ENCODE assay signal across 19 cellular contexts in the genomic region with DNA sequence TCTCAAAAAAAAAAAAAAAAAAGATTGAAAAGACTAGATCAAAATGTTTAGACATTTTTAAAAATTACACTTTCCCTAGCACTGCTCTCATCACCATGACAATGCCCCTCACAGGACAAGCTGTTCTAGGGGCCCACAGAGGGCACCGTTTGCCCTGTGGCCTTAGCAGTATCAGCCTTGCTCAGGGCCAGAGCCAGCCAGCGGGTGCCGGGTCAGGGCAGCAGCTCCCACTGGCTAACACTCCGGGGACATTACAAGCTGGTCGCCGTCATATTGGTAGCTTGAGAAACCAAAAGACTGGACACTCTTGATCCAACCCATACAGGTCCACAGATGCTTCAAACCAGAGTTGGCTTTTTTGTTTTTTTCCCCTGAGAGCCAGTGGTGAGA. TPM values are rescaled to one million over a fixed set of nuclear protein-coding genes. Genes with fewer than 3 reads are reported as not detected.
DNase-seq lines count a peak whose midpoint lies in the region; ATAC-seq and TF ChIP-seq lines count a peak whose summit lies in the region.
"Had no signal": no experiment of that assay in that cellular context is flagged by ENCODE, and none has a peak within 500 bp of the region (broad histone marks: within the 10 kb centered on the region; RNA-seq: fewer than 3 reads in every experiment).

No MANE protein-coding gene starts in this region.

- H3K27ac ChIP-seq in adrenal gland (peak overlapping the region in 3 of 5 donors; percentile 6 to 90 (median 38)), right atrium auricular region (peak overlapping the region; percentile 53 to 65), spleen (peak overlapping the region; percentile 51 to 88 (median 80)), prostate gland (no peak overlapping the region)
- H3K27ac ChIP-seq: C4-2B had no signal

- intact Hi-C loops in activated CD4-positive, alpha-beta T cell treated with anti-CD3 and anti-CD28 coated beads, Interleukin-2, amount 10 ng/mL, durations not matched to agents 24 days and 14 days (cut with micrococcal nuclease), result no loop called here
- intact Hi-C loops in adrenal gland (cut with DNase I), result loop anchor here in 1 of 2 donors (5.0 kb wide), 1 partner anchor 121 kb away; a partner anchor contains a TSS
- intact Hi-C loops in spleen (cut with DNase I; ENCODE audit: low total_unique reads), result no loop called here
- intact Hi-C loops in prostate gland (cut with DNase I), result loop anchor here (10.0 kb wide), 1 partner anchor 109 kb away; a partner anchor contains a TSS

- DNase-seq in activated CD4-positive, alpha-beta T cell treated with anti-CD3 and anti-CD28 coated beads, Interleukin-2, amount 10 ng/mL, durations not matched to agents 24 days and 14 days, result no peak
- no peak for DNase-seq in activated CD4-positive, alpha-beta T cell treated with anti-CD3 and anti-CD28 coated beads, Interleukin-2, amount 10 ng/mL, durations not matched to agents 7 days and 5 days
- DNase-seq in adrenal gland (peak in 4 of 7 donors; percentile 16 to 54 (median 36)), right atrium auricular region (ENCODE audit: low spot score) (no peak), spleen (no peak), LoVo (ENCODE audit: low spot score) (no peak), prostate gland (ENCODE audit: low spot score) (no peak), T-cell (no peak)
- DNase-seq: activated CD4-positive, alpha-beta T cell treated with anti-CD3 and anti-CD28 coated beads, Interleukin-2, amount 50 U/mL, for 1 hour; midbrain; NCI-H2081; NCI-H524 treated with DMSO at 0.1 percent for 48 hours; nucleus accumbens; SK-N-SH; stimulated activated CD4-positive, alpha-beta T cell treated with anti-CD3 and anti-CD28 coated beads, Interleukin-4, amount 100 ng/mL, for 1 hour had no signal

- TF ChIP-seq CTCF in adrenal gland (IDR thresholded peaks at IDR 0.05), result no peak
- TF ChIP-seq CTCF in right atrium auricular region (IDR thresholded peaks at IDR 0.05), result no peak
- TF ChIP-seq CTCF in spleen (IDR thresholded peaks at IDR 0.05 in 8 of 11, conservative IDR thresholded peaks at IDR 0.05 in 3 of 11), result no peak
- no peak for TF ChIP-seq CTCF in prostate gland (IDR thresholded peaks at IDR 0.05)

- H3K4me1 ChIP-seq in adrenal gland (replicated peaks in 1 of 2) (peaks cover 15 to 34% of the 10 kb centered on the region in 2 donors), right atrium auricular region (peaks cover 0 to 60% of the 10 kb centered on the region in 2 donors), spleen (peaks cover 29 to 99% (median 73%) of the 10 kb centered on the region in 6 donors), prostate gland (replicated peaks) (no peaks in the 10 kb centered on the region)

- POLR2A ChIA-PET in activated CD4-positive, alpha-beta T cell treated with anti-CD3 and anti-CD28 coated beads, Interleukin-2, amount 10 ng/mL, durations not matched to agents 7 days and 5 days (lab: Charles Lee), result no interaction called here
- POLR2A ChIA-PET in T-cell (lab: Charles Lee), result no interaction called here

- H3K36me3 Mint-ChIP-seq in activated CD4-positive, alpha-beta T cell treated with anti-CD3 and anti-CD28 coated beads, Interleukin-2, amount 10 ng/mL, durations not matched to agents 24 days and 14 days (ENCODE audit: low read depth), result peaks cover 42% of the 10 kb centered on the region
- peaks cover 26% of the 10 kb centered on the region for H3K36me3 Mint-ChIP-seq in activated CD4-positive, alpha-beta T cell treated with anti-CD3 and anti-CD28 coated beads, Interleukin-2, amount 10 ng/mL, durations not matched to agents 7 days and 5 days (ENCODE audit: low read depth)
- H3K36me3 Mint-ChIP-seq in T-cell, result peaks cover 8% of the 10 kb centered on the region

- H3K4me1 Mint-ChIP-seq in activated CD4-positive, alpha-beta T cell treated with anti-CD3 and anti-CD28 coated beads, Interleukin-2, amount 10 ng/mL, durations not matched to agents 24 days and 14 days, result peaks cover 11% of the 10 kb centered on the region
- H3K4me1 Mint-ChIP-seq in activated CD4-positive, alpha-beta T cell treated with anti-CD3 and anti-CD28 coated beads, Interleukin-2, amount 10 ng/mL, durations not matched to agents 7 days and 5 days, result peaks cover 9% of the 10 kb centered on the region
- H3K4me1 Mint-ChIP-seq in T-cell, result peaks cover 11 to 15% (median 12%) of the 10 kb centered on the region in 3 donors

- H3K4me3 ChIP-seq in adrenal gland (no peak overlapping the region), right atrium auricular region (no peak overlapping the region), spleen (no peak overlapping the region), prostate gland (no peak overlapping the region)
- H3K4me3 ChIP-seq: tibial nerve had no signal

- ATAC-seq in T-cell (replicated peaks in 1 of 4), result no peak
- ATAC-seq: sciatic nerve had no signal

- no peak overlapping the region for H3K4me3 Mint-ChIP-seq in activated CD4-positive, alpha-beta T cell treated with anti-CD3 and anti-CD28 coated beads, Interleukin-2, amount 10 ng/mL, durations not matched to agents 24 days and 14 days
- no peak overlapping the region for H3K4me3 Mint-ChIP-seq in activated CD4-positive, alpha-beta T cell treated with anti-CD3 and anti-CD28 coated beads, Interleukin-2, amount 10 ng/mL, durations not matched to agents 7 days and 5 days
- no peak overlapping the region for H3K4me3 Mint-ChIP-seq in T-cell

- H3K9me3 Mint-ChIP-seq in activated CD4-positive, alpha-beta T cell treated with anti-CD3 and anti-CD28 coated beads, Interleukin-2, amount 10 ng/mL, durations not matched to agents 24 days and 14 days, result no peaks in the 10 kb centered on the region
- no peaks in the 10 kb centered on the region for H3K9me3 Mint-ChIP-seq in activated CD4-positive, alpha-beta T cell treated with anti-CD3 and anti-CD28 coated beads, Interleukin-2, amount 10 ng/mL, durations not matched to agents 7 days and 5 days
- H3K9me3 Mint-ChIP-seq in T-cell, result no peaks in the 10 kb centered on the region

- TF ChIP-seq POLR2A in adrenal gland (IDR thresholded peaks at IDR 0.05) (no peak), spleen (IDR thresholded peaks at IDR 0.05) (no peak), prostate gland (IDR thresholded peaks at IDR 0.05) (no peak)

- H3K27ac Mint-ChIP-seq in activated CD4-positive, alpha-beta T cell treated with anti-CD3 and anti-CD28 coated beads, Interleukin-2, amount 10 ng/mL, durations not matched to agents 24 days and 14 days, result peak overlapping the region; percentile 29
- no peak overlapping the region for H3K27ac Mint-ChIP-seq in activated CD4-positive, alpha-beta T cell treated with anti-CD3 and anti-CD28 coated beads, Interleukin-2, amount 10 ng/mL, durations not matched to agents 7 days and 5 days
- peak overlapping the region in 1 of 2 donors; percentile 61 for H3K27ac Mint-ChIP-seq in T-cell

- CTCF ChIA-PET in activated CD4-positive, alpha-beta T cell treated with anti-CD3 and anti-CD28 coated beads, Interleukin-2, amount 10 ng/mL, durations not matched to agents 7 days and 5 days (lab: Charles Lee), result interaction anchor here (0.5 to 1.6 kb wide), 4 partner anchors 11 to 353 kb away, joined by 4 to 7 read pairs (median 5); no protein-coding TSS in a partner anchor
- CTCF ChIA-PET in T-cell (lab: Charles Lee), result no interaction called here

- H3K9me3 ChIP-seq in adrenal gland (replicated peaks in 1 of 3) (no peaks in the 10 kb centered on the region), right atrium auricular region (no peaks in the 10 kb centered on the region), spleen (no peaks in the 10 kb centered on the region), prostate gland (no peaks in the 10 kb centered on the region)
- H3K9me3 ChIP-seq: SK-N-SH, tibial nerve had no signal

- no peaks in the 10 kb centered on the region for H3K27me3 ChIP-seq in adrenal gland
- H3K27me3 ChIP-seq in right atrium auricular region, result no peaks in the 10 kb centered on the region
- no peaks in the 10 kb centered on the region for H3K27me3 ChIP-seq in spleen (replicated peaks in 1 of 7)
- H3K27me3 ChIP-seq in prostate gland (replicated peaks; ENCODE audit: insufficient read depth), result no peaks in the 10 kb centered on the region
- H3K27me3 ChIP-seq: tibial nerve had no signal

- no peaks in the 10 kb centered on the region for H3K27me3 Mint-ChIP-seq in activated CD4-positive, alpha-beta T cell treated with anti-CD3 and anti-CD28 coated beads, Interleukin-2, amount 10 ng/mL, durations not matched to agents 24 days and 14 days
- no peaks in the 10 kb centered on the region for H3K27me3 Mint-ChIP-seq in activated CD4-positive, alpha-beta T cell treated with anti-CD3 and anti-CD28 coated beads, Interleukin-2, amount 10 ng/mL, durations not matched to agents 7 days and 5 days
- H3K27me3 Mint-ChIP-seq in T-cell, result no peaks in the 10 kb centered on the region

- peaks cover 0 to 92% of the 10 kb centered on the region in 2 donors for H3K36me3 ChIP-seq in adrenal gland (replicated peaks in 1 of 2)
- peaks cover 95% of the 10 kb centered on the region for H3K36me3 ChIP-seq in right atrium auricular region
- peaks cover 3 to 100% (median 92%) of the 10 kb centered on the region in 6 donors for H3K36me3 ChIP-seq in spleen
- peaks cover 48 to 65% of the 10 kb centered on the region in 2 donors for H3K36me3 ChIP-seq in prostate gland

- WGBS in adrenal gland, 4 donors, result 36 to 67% (median 54%) methylated on average over 5 to 6 of the region's 6 CpGs
- 72 to 83% (median 73%) methylated on average over 6 of the region's 6 CpGs for WGBS in spleen, 5 donors
- 84% methylated on average over 6 of the region's 6 CpGs for WGBS in prostate gland

RNA-seq across cellular contexts. Expression of a gene that starts 18.0 kb away (rescaled TPM):
- total RNA-seq in activated CD4-positive, alpha-beta T cell treated with anti-CD3 and anti-CD28 coated beads, Interleukin-2, amount 10 ng/mL, durations not matched to agents 24 days and 14 days, result 3.2 and 3.5 TPM in 2 replicates
- 1 to 10 TPM; 3.5 to 3.7 TPM for total RNA-seq in activated CD4-positive, alpha-beta T cell treated with anti-CD3 and anti-CD28 coated beads, Interleukin-2, amount 10 ng/mL, durations not matched to agents 7 days and 5 days
- 1 to 10 TPM in 5 of 8 donors, under 1 TPM in 2, not detected in 1; 0.39 to 5.0 (median 3.7) TPM for total RNA-seq in adrenal gland
- polyA plus RNA-seq in adrenal gland, result 10 to 100 TPM in 2 of 3 donors, under 1 TPM in 1; 0.68 to 23.1 (median 11.2) TPM
- total RNA-seq in right atrium auricular region, result under 1 TPM; 0.74 to 0.90 TPM
- total RNA-seq in spleen, result 10 to 100 TPM in 5 of 7 donors, 1 to 10 TPM in 2; 9.0 to 25.6 (median 12.6) TPM
- polyA plus RNA-seq in spleen, result 10 to 100 TPM; 15.2 to 33.3 (median 29.1) TPM
- total RNA-seq in prostate gland, result 1 to 10 TPM; 2.3 to 6.0 TPM
- total RNA-seq in T-cell, result 10 to 100 TPM in 2 of 5 donors, 1 to 10 TPM in 3; 2.5 to 13.8 (median 8.8) TPM

RNA-seq across cellular contexts. Expression of a gene that starts 47.0 kb away (rescaled TPM):
- total RNA-seq in activated CD4-positive, alpha-beta T cell treated with anti-CD3 and anti-CD28 coated beads, Interleukin-2, amount 10 ng/mL, durations not matched to agents 24 days and 14 days, result not detected in 2 replicates
- total RNA-seq in activated CD4-positive, alpha-beta T cell treated with anti-CD3 and anti-CD28 coated beads, Interleukin-2, amount 10 ng/mL, durations not matched to agents 7 days and 5 days, result not detected
- not detected for total RNA-seq in adrenal gland
- not detected for polyA plus RNA-seq in adrenal gland
- total RNA-seq in right atrium auricular region, result not detected
- total RNA-seq in spleen, result 1 to 10 TPM in 1 of 7 donors, not detected in 6; 4.4 TPM
- polyA plus RNA-seq in spleen, result 1 to 10 TPM in 2 of 3 donors, under 1 TPM in 1; 0.52 to 7.4 (median 5.1) TPM
- not detected for total RNA-seq in prostate gland
- total RNA-seq in T-cell, result not detected
- total RNA-seq: cerebellum, sciatic nerve, tibial nerve had no signal
- polyA plus RNA-seq: SK-N-SH had no signal

Comparison
In these comparisons a context has a peak if more than half of its experiments do, and no peak if none do; other contexts are left out.
1. DNase-seq: peak in adrenal gland (4 of 7); none in activated CD4-positive, alpha-beta T cell treated with anti-CD3 and anti-CD28 coated beads, Interleukin-2, amount 10 ng/mL, durations not matched to agents 24 days and 14 days (single experiment), activated CD4-positive, alpha-beta T cell treated with anti-CD3 and anti-CD28 coated beads, Interleukin-2, amount 10 ng/mL, durations not matched to agents 7 days and 5 days (single experiment), right atrium auricular region (single experiment), spleen (single experiment), LoVo (single experiment), prostate gland (single experiment) and T-cell (0 of 34).
2. H3K27ac ChIP-seq: peak in adrenal gland (3 of 5), right atrium auricular region (2 of 2) and spleen (8 of 8); none in prostate gland (0 of 2).